Comparison of ENCODE assay signal across 20 cellular contexts in genomic region chr5:72076901-72077300, GRCh38.
"Had no signal": no experiment of that assay in that cellular context is flagged by ENCODE, and none has a peak within 500 bp of the region (broad histone marks: within the 10 kb centered on the region; RNA-seq: fewer than 3 reads in every experiment).

No MANE protein-coding gene starts in this region.

- H3K9me3 ChIP-seq: lower lobe of right lung, prostate gland, right atrium auricular region, sigmoid colon, thoracic aorta, tibial nerve, upper lobe of left lung had no signal

- ATAC-seq: left ventricle myocardium superior; lower lobe of right lung; natural killer cell treated with Interleukin-12 subunit alpha and Interleukin-12 subunit beta and Interleukin-15 and Interleukin-18, amount 100 ng/mL, for 72 hours; stimulated activated memory B cell treated with anti-CD40 and anti-IgM and Interleukin-4, amounts not matched to agents 10 μg/mL and 1 μg/mL and 100 μg/mL, for 72 hours; stimulated activated naive CD8-positive, alpha-beta T cell treated with anti-CD3 and anti-CD28 coated beads, Interleukin-15, Interleukin-2, amounts not matched to agents 100 U/mL and 50 U/mL, for 24 hours had no signal

- H3K4me3 Mint-ChIP-seq: natural killer cell treated with Interleukin-12 subunit alpha and Interleukin-12 subunit beta and Interleukin-15 and Interleukin-18, amount 100 ng/mL, for 72 hours; neural crest cell; stimulated activated memory B cell treated with anti-CD40 and anti-IgM and Interleukin-4, amounts not matched to agents 10 μg/mL and 1 μg/mL and 100 μg/mL, for 72 hours had no signal

- H3K36me3 ChIP-seq: lower lobe of right lung, prostate gland, right atrium auricular region, sigmoid colon, thoracic aorta, tibial nerve, upper lobe of left lung had no signal

- H3K4me1 Mint-ChIP-seq: stimulated activated memory B cell treated with anti-CD40 and anti-IgM and Interleukin-4, amounts not matched to agents 10 μg/mL and 1 μg/mL and 100 μg/mL, for 72 hours had no signal

- H3K9me3 Mint-ChIP-seq: natural killer cell treated with Interleukin-12 subunit alpha and Interleukin-12 subunit beta and Interleukin-15 and Interleukin-18, amount 100 ng/mL, for 72 hours; neural crest cell; stimulated activated memory B cell treated with anti-CD40 and anti-IgM and Interleukin-4, amounts not matched to agents 10 μg/mL and 1 μg/mL and 100 μg/mL, for 72 hours had no signal

- H3K27ac Mint-ChIP-seq: natural killer cell treated with Interleukin-12 subunit alpha and Interleukin-12 subunit beta and Interleukin-15 and Interleukin-18, amount 100 ng/mL, for 72 hours; stimulated activated memory B cell treated with anti-CD40 and anti-IgM and Interleukin-4, amounts not matched to agents 10 μg/mL and 1 μg/mL and 100 μg/mL, for 72 hours had no signal

- H3K27me3 ChIP-seq: right atrium auricular region, sigmoid colon, tibial nerve, upper lobe of left lung had no signal

- H3K4me3 ChIP-seq: coronary artery, lower lobe of right lung, prostate gland, right atrium auricular region, sigmoid colon, thoracic aorta, tibial nerve, upper lobe of left lung had no signal

- H3K27ac ChIP-seq: coronary artery, lower lobe of right lung, prostate gland, right atrium auricular region, sigmoid colon, thoracic aorta, tibial nerve, upper lobe of left lung had no signal

- H3K36me3 Mint-ChIP-seq: natural killer cell treated with Interleukin-12 subunit alpha and Interleukin-12 subunit beta and Interleukin-15 and Interleukin-18, amount 100 ng/mL, for 72 hours; stimulated activated memory B cell treated with anti-CD40 and anti-IgM and Interleukin-4, amounts not matched to agents 10 μg/mL and 1 μg/mL and 100 μg/mL, for 72 hours had no signal

- DNase-seq: dermis blood vessel endothelial cell; effector memory CD4-positive, alpha-beta T cell; erythroblast; hypothalamus; left ventricle myocardium superior; lower lobe of right lung; nucleus accumbens; sigmoid colon; stimulated activated CD4-positive, alpha-beta T cell treated with anti-CD3 and anti-CD28 coated beads, Interleukin-4, amount 100 ng/mL, for 4 hours; stimulated activated naive CD8-positive, alpha-beta T cell treated with anti-CD3 and anti-CD28 coated beads, Interleukin-15, Interleukin-2, amounts not matched to agents 100 U/mL and 50 U/mL, for 24 hours; substantia nigra; upper lobe of left lung had no signal

- H3K4me1 ChIP-seq: lower lobe of right lung, prostate gland, right atrium auricular region, tibial nerve, upper lobe of left lung had no signal
